ENCODE assay signal across 8 cellular contexts in genomic region chr6:2999005-2999620, GRCh38. TPM values are rescaled to one million over a fixed set of nuclear protein-coding genes. Genes with fewer than 3 reads are reported as not detected.
A peak's percentile ranks its signal among the peaks of the same experiment; 100 is the strongest.
DNase-seq lines count a peak whose midpoint lies in the region; ATAC-seq, FAIRE-seq and TF ChIP-seq lines count a peak whose summit lies in the region.

No MANE protein-coding gene starts in this region.

- peak overlapping the region; percentile 79 to 86 for H3K27ac ChIP-seq in thoracic aorta

- H3K4me3 Mint-ChIP-seq in activated T-cell treated with anti-CD3 and anti-CD28 coated beads, Interleukin-2, amount 50 U/mL, for 4 hours, result peak overlapping the region; percentile 83
- peak overlapping the region; percentile 75 for H3K4me3 Mint-ChIP-seq in dendritic cell treated with granulocyte-macrophage colony-stimulating factor and Interleukin-4, amounts not matched to agents 40 ng/mL and 50 ng/mL, for 4 days

- H3K36me3 Mint-ChIP-seq in activated T-cell treated with anti-CD3 and anti-CD28 coated beads, Interleukin-2, amount 50 U/mL, for 4 hours (ENCODE audit: insufficient read depth), result no peaks in the 10 kb centered on the region
- H3K36me3 Mint-ChIP-seq in dendritic cell treated with granulocyte-macrophage colony-stimulating factor and Interleukin-4, amounts not matched to agents 40 ng/mL and 50 ng/mL, for 4 days (ENCODE audit: low read depth), result peaks cover 42% of the 10 kb centered on the region

- peak overlapping the region; percentile 98 for H3K4me3 ChIP-seq in thoracic aorta

- no peaks in the 10 kb centered on the region for H3K27me3 ChIP-seq in thoracic aorta (replicated peaks; ENCODE audit: insufficient read depth)

- H3K36me3 ChIP-seq in thoracic aorta, result no peaks in the 10 kb centered on the region

- H3K9me3 ChIP-seq in thoracic aorta, result no peaks in the 10 kb centered on the region

- intact Hi-C loops in dendritic cell treated with granulocyte-macrophage colony-stimulating factor and Interleukin-4, amounts not matched to agents 40 ng/mL and 50 ng/mL, for 4 days (cut with micrococcal nuclease), result loop anchor here (1.0 to 10.0 kb wide), 2 partner anchors 54 to 256 kb away; partner anchors contain the start of gene PSMG4

- TF ChIP-seq CTCF in thoracic aorta (IDR thresholded peaks at IDR 0.05), result no peak

- H3K27ac Mint-ChIP-seq in dendritic cell treated with granulocyte-macrophage colony-stimulating factor and Interleukin-4, amounts not matched to agents 40 ng/mL and 50 ng/mL, for 4 days, result peak overlapping the region; percentile 92

- FAIRE-seq in RCC 7860 (lab: Jason Lieb, UNC), result no peak

- DNase-seq in activated T-cell treated with anti-CD3 and anti-CD28 coated beads, Interleukin-2, amount 50 U/mL, for 4 hours, result peak; percentile 65
- DNase-seq in activated T-cell treated with anti-CD3 and anti-CD28 coated beads for 4 hours (no peak), RCC 7860 (ENCODE audit: low spot score) (peak; percentile 52), mesenteric fat pad (ENCODE audit: low spot score) (peak; percentile 95), thoracic aorta (ENCODE audit: low spot score) (peak; percentile 78), RPMI8226 (no peak)

- no peaks in the 10 kb centered on the region for H3K9me3 Mint-ChIP-seq in activated T-cell treated with anti-CD3 and anti-CD28 coated beads, Interleukin-2, amount 50 U/mL, for 4 hours
- H3K9me3 Mint-ChIP-seq in dendritic cell treated with granulocyte-macrophage colony-stimulating factor and Interleukin-4, amounts not matched to agents 40 ng/mL and 50 ng/mL, for 4 days, result no peaks in the 10 kb centered on the region

- peaks cover 26 to 30% of the 10 kb centered on the region in 2 donors for H3K4me1 ChIP-seq in thoracic aorta (ENCODE audit: control insufficient read depth in 1 of 2, low read depth in 2 of 2)

- H3K4me1 Mint-ChIP-seq in activated T-cell treated with anti-CD3 and anti-CD28 coated beads, Interleukin-2, amount 50 U/mL, for 4 hours (ENCODE audit: low read depth), result peaks cover 28% of the 10 kb centered on the region
- peaks cover 33% of the 10 kb centered on the region for H3K4me1 Mint-ChIP-seq in dendritic cell treated with granulocyte-macrophage colony-stimulating factor and Interleukin-4, amounts not matched to agents 40 ng/mL and 50 ng/mL, for 4 days (ENCODE audit: low read depth)

- ATAC-seq in activated T-cell treated with anti-CD3 and anti-CD28 coated beads, Interleukin-2, amount 50 U/mL, for 4 hours, result peak; percentile 56 to 58
- peak; percentile 19 for ATAC-seq in HG02938 (IDR thresholded peaks at IDR 0.05; ENCODE audit: unreplicated experiment)
- peak; percentile 48 for ATAC-seq in thoracic aorta (ENCODE audit: insufficient number of reproducible peaks, low FRiP score, low read depth)

- no peaks in the 10 kb centered on the region for H3K27me3 Mint-ChIP-seq in activated T-cell treated with anti-CD3 and anti-CD28 coated beads, Interleukin-2, amount 50 U/mL, for 4 hours (ENCODE audit: low read depth)
- peaks cover 1% of the 10 kb centered on the region for H3K27me3 Mint-ChIP-seq in dendritic cell treated with granulocyte-macrophage colony-stimulating factor and Interleukin-4, amounts not matched to agents 40 ng/mL and 50 ng/mL, for 4 days

RNA-seq across cellular contexts. Expression of gene NQO2, which starts 0.6 kb away (rescaled TPM):
- 10 to 100 TPM; 35.5 to 41.8 (median 38.4) TPM for total RNA-seq in activated T-cell treated with anti-CD3 and anti-CD28 coated beads, Interleukin-2, amount 50 U/mL, for 4 hours
- total RNA-seq in mesenteric fat pad (54.4 TPM), thoracic aorta (10 to 100 TPM; 23.0 to 25.7 TPM)

RNA-seq across cellular contexts. Expression of gene SERPINB6, which starts 27.7 kb away (rescaled TPM):
- total RNA-seq in activated T-cell treated with anti-CD3 and anti-CD28 coated beads, Interleukin-2, amount 50 U/mL, for 4 hours, result 10 to 100 TPM; 14.9 to 15.9 (median 15.3) TPM
- total RNA-seq in mesenteric fat pad, result 127 TPM
- total RNA-seq in thoracic aorta, result 100 to 1,000 TPM; 161 to 180 TPM

Comparison
In these comparisons a context has a peak if more than half of its experiments do, and no peak if none do; other contexts are left out.
1. DNase-seq: peak in activated T-cell treated with anti-CD3 and anti-CD28 coated beads, Interleukin-2, amount 50 U/mL, for 4 hours (single experiment), RCC 7860 (single experiment), mesenteric fat pad (single experiment) and thoracic aorta (single experiment); none in activated T-cell treated with anti-CD3 and anti-CD28 coated beads for 4 hours (single experiment) and RPMI8226 (single experiment).
2. Peak in every context shown above with its lines, with median percentiles within 50 percentile points of each other: ATAC-seq.